ENCODE assay signal across 3 cellular contexts in genomic region chr17:51670899-51671298, GRCh38.
"Had no signal": no experiment of that assay in that cellular context is flagged by ENCODE, and none has a peak within 500 bp of the region (broad histone marks: within the 10 kb centered on the region; RNA-seq: fewer than 3 reads in every experiment).

No MANE protein-coding gene starts in this region.

- DNase-seq: GDM1, GF-D8 had no signal

- H3K4me3 ChIP-seq: GM12878 had no signal
